Comparison of ENCODE assay signal across 8 cellular contexts in genomic region chr22:44697423-44698179, GRCh38. TPM values are rescaled to one million over a fixed set of nuclear protein-coding genes. Genes with fewer than 3 reads are reported as not detected.
DNase-seq lines count a peak whose midpoint lies in the region; ATAC-seq and TF ChIP-seq lines count a peak whose summit lies in the region.

No MANE protein-coding gene starts in this region.

- POLR2A ChIA-PET in activated CD4-positive, alpha-beta memory T cell treated with anti-CD3 and anti-CD28 coated beads, Interleukin-2, amount 10 ng/mL, durations not matched to agents 7 days and 5 days (lab: Charles Lee): no interaction called here

- H3K27ac Mint-ChIP-seq in activated CD4-positive, alpha-beta memory T cell treated with anti-CD3 and anti-CD28 coated beads, Interleukin-2, amount 10 ng/mL, durations not matched to agents 7 days and 5 days: no peak overlapping the region

- H3K4me3 ChIP-seq in dorsolateral prefrontal cortex: no peak overlapping the region
- no peak overlapping the region for H3K4me3 ChIP-seq in mesendoderm (ENCODE audit: low read length)

- no peak overlapping the region for H2BK15ac ChIP-seq in mesendoderm (replicated peaks; ENCODE audit: low read depth)

- peaks cover 2% of the 10 kb centered on the region for H3K4me1 ChIP-seq in mesendoderm (ENCODE audit: control insufficient read depth, low read depth, low read length)

- no peaks in the 10 kb centered on the region for H3K36me3 Mint-ChIP-seq in activated CD4-positive, alpha-beta memory T cell treated with anti-CD3 and anti-CD28 coated beads, Interleukin-2, amount 10 ng/mL, durations not matched to agents 7 days and 5 days (ENCODE audit: low read depth)

- no peak overlapping the region for H3K18ac ChIP-seq in mesendoderm (ENCODE audit: low read length)

- CTCF ChIA-PET in activated CD4-positive, alpha-beta memory T cell treated with anti-CD3 and anti-CD28 coated beads, Interleukin-2, amount 10 ng/mL, durations not matched to agents 7 days and 5 days (lab: Charles Lee): interaction anchor here (1.1 to 1.4 kb wide), 4 partner anchors 11 to 67 kb away, joined by 3 to 9 read pairs (median 4); no protein-coding TSS in a partner anchor

- peaks cover 13% of the 10 kb centered on the region for H3K4me1 Mint-ChIP-seq in activated CD4-positive, alpha-beta memory T cell treated with anti-CD3 and anti-CD28 coated beads, Interleukin-2, amount 10 ng/mL, durations not matched to agents 7 days and 5 days

- DNase-seq in NCI-H345 (lab: John Stamatoyannopoulos, UW): peak; percentile 56
- DNase-seq in NCI-H345 treated with DMSO at 0.1 percent for 48 hours (lab: John Stamatoyannopoulos, UW; ENCODE audit: unreplicated experiment): no peak
- DNase-seq in NCI-H460 (ENCODE audit: extremely low read depth, low read depth): peak; percentile 48
- DNase-seq in activated CD4-positive, alpha-beta memory T cell treated with anti-CD3 and anti-CD28 coated beads, Interleukin-2, amount 10 ng/mL, durations not matched to agents 7 days and 5 days: peak; percentile 86
- peak; percentile 23 to 77 (median 64) for DNase-seq in dorsolateral prefrontal cortex
- DNase-seq in mesendoderm: peak; percentile 83
- peak; percentile 75 for DNase-seq in stimulated activated CD8-positive, alpha-beta memory T cell treated with anti-CD3 and anti-CD28 coated beads, Interleukin-15, amount 100 ng/mL, for 48 hours (ENCODE audit: low read depth in 2 of 2)

- no CpG with 5 or more reads among the region's 22 CpGs for whole genome bisulfite sequencing in mesendoderm (ENCODE audit: extremely low coverage, insufficient coverage, low lambda C conversion rate)

- no peaks in the 10 kb centered on the region for H3K79me2 ChIP-seq in mesendoderm (ENCODE audit: control insufficient read depth, insufficient read depth, low read length)

- no peak overlapping the region for H2BK5ac ChIP-seq in mesendoderm (ENCODE audit: low read length)

- no peak for ATAC-seq in GM21786 (IDR thresholded peaks at IDR 0.05; ENCODE audit: unreplicated experiment)

- no peak overlapping the region for H3K56ac ChIP-seq in mesendoderm (ENCODE audit: low read length)

- H2AK5ac ChIP-seq in mesendoderm (ENCODE audit: low read length): no peak overlapping the region

- H2BK120ac ChIP-seq in mesendoderm (ENCODE audit: low read depth, low read length): no peak overlapping the region

- no peaks in the 10 kb centered on the region for H3K36me3 ChIP-seq in mesendoderm (ENCODE audit: control insufficient read depth, insufficient read depth, low read length)

- H3K4me2 ChIP-seq in mesendoderm (ENCODE audit: low read length): no peak overlapping the region

- H4K5ac ChIP-seq in mesendoderm (ENCODE audit: low read length): no peak overlapping the region

- no peak overlapping the region for H3K4me3 Mint-ChIP-seq in activated CD4-positive, alpha-beta memory T cell treated with anti-CD3 and anti-CD28 coated beads, Interleukin-2, amount 10 ng/mL, durations not matched to agents 7 days and 5 days

- intact Hi-C loops in dorsolateral prefrontal cortex (cut with DNase I): loop anchor here (1.0 to 2.0 kb wide), 2 partner anchors 37 to 39 kb away; no protein-coding TSS in a partner anchor

- H3K4ac ChIP-seq in mesendoderm (ENCODE audit: low read depth, low read length): no peak overlapping the region

- H3K27me3 Mint-ChIP-seq in activated CD4-positive, alpha-beta memory T cell treated with anti-CD3 and anti-CD28 coated beads, Interleukin-2, amount 10 ng/mL, durations not matched to agents 7 days and 5 days: no peaks in the 10 kb centered on the region

- H3K79me1 ChIP-seq in mesendoderm (ENCODE audit: low read length): no peaks in the 10 kb centered on the region

- H3K9ac ChIP-seq in mesendoderm (ENCODE audit: low read length): no peak overlapping the region

- no peak overlapping the region for H3K27ac ChIP-seq in dorsolateral prefrontal cortex
- no peak overlapping the region for H3K27ac ChIP-seq in mesendoderm (ENCODE audit: low read depth, low read length)

- no peak overlapping the region for H4K8ac ChIP-seq in mesendoderm (ENCODE audit: low read depth, low read length)

- peak in 55 of 56 donors; percentile 58 to 98 (median 91) for TF ChIP-seq CTCF in dorsolateral prefrontal cortex (IDR thresholded peaks at IDR 0.05 in 54 of 56, conservative IDR thresholded peaks at IDR 0.05 in 2 of 56; ENCODE audit: low read depth in 1 of 56, partially characterized antibody in 56 of 56)

- H3K27me3 ChIP-seq in dorsolateral prefrontal cortex (peaks cover 0 to 28% (median 5%) of the 10 kb centered on the region in 45 donors), mesendoderm (ENCODE audit: insufficient read depth, low read length, poor library complexity) (no peaks in the 10 kb centered on the region)

- no peak overlapping the region for H3K23ac ChIP-seq in mesendoderm (ENCODE audit: low read length)

- H3K9me3 Mint-ChIP-seq in activated CD4-positive, alpha-beta memory T cell treated with anti-CD3 and anti-CD28 coated beads, Interleukin-2, amount 10 ng/mL, durations not matched to agents 7 days and 5 days: no peaks in the 10 kb centered on the region

RNA-seq across cellular contexts. Expression of gene PRR5, which starts 4.4 kb away (rescaled TPM):
- total RNA-seq in NCI-H460 (2014; rRNA removed; shearing (Covaris generic)): 3.9 and 7.1 TPM in 2 replicates
- polyA plus RNA-seq in NCI-H460 (2014; cell fraction: nucleus; rRNA removed): 19.7 and 36.5 TPM in 2 replicates
- total RNA-seq in activated CD4-positive, alpha-beta memory T cell treated with anti-CD3 and anti-CD28 coated beads, Interleukin-2, amount 10 ng/mL, durations not matched to agents 7 days and 5 days: 10 to 100 TPM; 22.1 to 22.6 TPM
- 10 to 100 TPM in 116 of 120 experiments, 1 to 10 TPM in 4; 5.1 to 39.4 (median 15.4) TPM for total RNA-seq in dorsolateral prefrontal cortex
- 9.1 TPM for polyA plus RNA-seq in mesendoderm (2013, experiment 1 of 2)
- polyA plus RNA-seq in mesendoderm (2013, experiment 2 of 2): 9.0 TPM

RNA-seq across cellular contexts. Expression of gene ARHGAP8, which starts 54.8 kb away (rescaled TPM):
- total RNA-seq in NCI-H460 (2014; rRNA removed; shearing (Covaris generic)): 0.35 TPM in 1 of 2 replicates, not detected in the other
- polyA plus RNA-seq in NCI-H460 (2014; cell fraction: nucleus; rRNA removed): 0.70 TPM in 1 of 2 replicates, not detected in the other
- total RNA-seq in activated CD4-positive, alpha-beta memory T cell treated with anti-CD3 and anti-CD28 coated beads, Interleukin-2, amount 10 ng/mL, durations not matched to agents 7 days and 5 days: under 1 TPM; 0.70 to 0.78 TPM
- 10 to 100 TPM in 1 of 120 experiments, 1 to 10 TPM in 111, under 1 TPM in 7, not detected in 1; 0.51 to 10.2 (median 2.7) TPM for total RNA-seq in dorsolateral prefrontal cortex
- polyA plus RNA-seq in mesendoderm (2013, experiment 1 of 2): 26.7 TPM
- polyA plus RNA-seq in mesendoderm (2013, experiment 2 of 2): 27.5 TPM
